In genomic region chr20:35849726-35850125, GRCh38 we compare ENCODE assay signal across 17 cellular contexts.
DNase-seq lines count a peak whose midpoint lies in the region; ATAC-seq and TF ChIP-seq lines count a peak whose summit lies in the region.
"Had no signal": no experiment of that assay in that cellular context is flagged by ENCODE, and none has a peak within 500 bp of the region (broad histone marks: within the 10 kb centered on the region; RNA-seq: fewer than 3 reads in every experiment).

No MANE protein-coding gene starts in this region.

- ATAC-seq in activated naive CD8-positive, alpha-beta T cell treated with anti-CD3 and anti-CD28 coated beads, Interleukin-2, amount 50 U/mL, for 24 hours: no peak
- ATAC-seq in activated T-cell treated with anti-CD3 and anti-CD28 coated beads, Interleukin-2, amount 50 U/mL, for 72 hours (replicated peaks in 1 of 2): no peak
- ATAC-seq: activated CD4-positive, CD25-positive, alpha-beta regulatory T cell treated with anti-CD3 and anti-CD28 coated beads, Interleukin-2, amount 50 U/mL, for 24 hours had no signal

- H3K4me1 ChIP-seq in tibial artery: peaks cover 0 to 16% (median 1%) of the 10 kb centered on the region in 4 donors
- H3K4me1 ChIP-seq: breast epithelium had no signal

- peaks cover 21% of the 10 kb centered on the region for H3K4me1 Mint-ChIP-seq in activated naive CD8-positive, alpha-beta T cell (ENCODE audit: low read depth)
- peaks cover 8% of the 10 kb centered on the region for H3K4me1 Mint-ChIP-seq in activated naive CD8-positive, alpha-beta T cell treated with anti-CD3 and anti-CD28 coated beads, Interleukin-2, amount 50 U/mL, for 24 hours
- H3K4me1 Mint-ChIP-seq in activated naive CD8-positive, alpha-beta T cell treated with anti-CD3 and anti-CD28 coated beads for 36 hours: peaks cover 20% of the 10 kb centered on the region
- peaks cover 11% of the 10 kb centered on the region for H3K4me1 Mint-ChIP-seq in activated T-cell treated with anti-CD3 and anti-CD28 coated beads, Interleukin-2, amount 50 U/mL, for 72 hours (ENCODE audit: low read depth)
- H3K4me1 Mint-ChIP-seq: neural crest cell had no signal

- no peak for DNase-seq in activated naive CD8-positive, alpha-beta T cell treated with anti-CD3 and anti-CD28 coated beads, Interleukin-2, amount 50 U/mL, for 24 hours
- no peak for DNase-seq in activated naive CD8-positive, alpha-beta T cell treated with anti-CD3 and anti-CD28 coated beads for 36 hours
- peak; percentile 73 for DNase-seq in myocyte (ENCODE audit: low read depth)
- DNase-seq in tibial artery: peak in 1 of 2 donors; percentile 23
- DNase-seq in GOT3 (lab: John Stamatoyannopoulos, UW): no peak
- no peak for DNase-seq in activated T-cell treated with anti-CD3 and anti-CD28 coated beads, Interleukin-2, amount 50 U/mL, for 72 hours
- no peak for DNase-seq in activated gamma-delta T cell (lab: John Stamatoyannopoulos, UW)
- DNase-seq: DMS79; heart right ventricle; NCI-H2081 treated with DMSO at 0.1 percent for 48 hours; NK-92 treated with Interleukin-12 subunit alpha and Interleukin-12 subunit beta, amount 100 ng/mL, for 24 hours had no signal

- TF ChIP-seq CTCF in tibial artery (IDR thresholded peaks at IDR 0.05): no peak

- intact Hi-C loops in tibial artery (cut with DNase I; ENCODE audit: low total_unique reads): no loop called here

- H3K36me3 Mint-ChIP-seq in activated naive CD8-positive, alpha-beta T cell: peaks cover 22% of the 10 kb centered on the region
- H3K36me3 Mint-ChIP-seq in activated naive CD8-positive, alpha-beta T cell treated with anti-CD3 and anti-CD28 coated beads, Interleukin-2, amount 50 U/mL, for 24 hours (ENCODE audit: low read depth): peaks cover 37% of the 10 kb centered on the region
- H3K36me3 Mint-ChIP-seq in activated naive CD8-positive, alpha-beta T cell treated with anti-CD3 and anti-CD28 coated beads for 36 hours: peaks cover 30% of the 10 kb centered on the region
- peaks cover 4 to 11% of the 10 kb centered on the region in 2 donors for H3K36me3 Mint-ChIP-seq in activated T-cell treated with anti-CD3 and anti-CD28 coated beads, Interleukin-2, amount 50 U/mL, for 72 hours (ENCODE audit: insufficient read depth in 2 of 2)

- peak overlapping the region; percentile 36 to 50 for H3K27ac ChIP-seq in tibial artery
- H3K27ac ChIP-seq: breast epithelium, epithelial cell of prostate, heart right ventricle had no signal

- H3K4me3 Mint-ChIP-seq in activated naive CD8-positive, alpha-beta T cell: no peak overlapping the region
- no peak overlapping the region for H3K4me3 Mint-ChIP-seq in activated naive CD8-positive, alpha-beta T cell treated with anti-CD3 and anti-CD28 coated beads, Interleukin-2, amount 50 U/mL, for 24 hours
- no peak overlapping the region for H3K4me3 Mint-ChIP-seq in activated naive CD8-positive, alpha-beta T cell treated with anti-CD3 and anti-CD28 coated beads for 36 hours
- H3K4me3 Mint-ChIP-seq in activated T-cell treated with anti-CD3 and anti-CD28 coated beads, Interleukin-2, amount 50 U/mL, for 72 hours: no peak overlapping the region
- H3K4me3 Mint-ChIP-seq: neural crest cell, type B pancreatic cell had no signal

- peaks cover 0 to 58% (median 22%) of the 10 kb centered on the region in 3 donors for H3K36me3 ChIP-seq in tibial artery
- H3K36me3 ChIP-seq: breast epithelium had no signal

- H3K9me3 Mint-ChIP-seq in activated naive CD8-positive, alpha-beta T cell (ENCODE audit: low read depth): no peaks in the 10 kb centered on the region
- H3K9me3 Mint-ChIP-seq in activated naive CD8-positive, alpha-beta T cell treated with anti-CD3 and anti-CD28 coated beads, Interleukin-2, amount 50 U/mL, for 24 hours: no peaks in the 10 kb centered on the region
- H3K9me3 Mint-ChIP-seq in activated naive CD8-positive, alpha-beta T cell treated with anti-CD3 and anti-CD28 coated beads for 36 hours: no peaks in the 10 kb centered on the region
- no peaks in the 10 kb centered on the region for H3K9me3 Mint-ChIP-seq in activated T-cell treated with anti-CD3 and anti-CD28 coated beads, Interleukin-2, amount 50 U/mL, for 72 hours
- H3K9me3 Mint-ChIP-seq: neural crest cell, type B pancreatic cell had no signal

- H3K27me3 Mint-ChIP-seq in activated naive CD8-positive, alpha-beta T cell: no peaks in the 10 kb centered on the region
- H3K27me3 Mint-ChIP-seq in activated naive CD8-positive, alpha-beta T cell treated with anti-CD3 and anti-CD28 coated beads, Interleukin-2, amount 50 U/mL, for 24 hours: no peaks in the 10 kb centered on the region
- H3K27me3 Mint-ChIP-seq in activated naive CD8-positive, alpha-beta T cell treated with anti-CD3 and anti-CD28 coated beads for 36 hours: no peaks in the 10 kb centered on the region
- H3K27me3 Mint-ChIP-seq in activated T-cell treated with anti-CD3 and anti-CD28 coated beads, Interleukin-2, amount 50 U/mL, for 72 hours (ENCODE audit: low read depth): no peaks in the 10 kb centered on the region
- H3K27me3 Mint-ChIP-seq: type B pancreatic cell had no signal

- no peaks in the 10 kb centered on the region for H3K9me3 ChIP-seq in tibial artery
- H3K9me3 ChIP-seq: breast epithelium, heart right ventricle had no signal

- no peak overlapping the region for H3K4me3 ChIP-seq in tibial artery
- H3K4me3 ChIP-seq: breast epithelium, heart right ventricle had no signal

- peak overlapping the region; percentile 55 for H3K27ac Mint-ChIP-seq in activated naive CD8-positive, alpha-beta T cell
- H3K27ac Mint-ChIP-seq in activated naive CD8-positive, alpha-beta T cell treated with anti-CD3 and anti-CD28 coated beads, Interleukin-2, amount 50 U/mL, for 24 hours: no peak overlapping the region
- H3K27ac Mint-ChIP-seq in activated naive CD8-positive, alpha-beta T cell treated with anti-CD3 and anti-CD28 coated beads for 36 hours: peak overlapping the region; percentile 19
- H3K27ac Mint-ChIP-seq in activated T-cell treated with anti-CD3 and anti-CD28 coated beads, Interleukin-2, amount 50 U/mL, for 72 hours: no peak overlapping the region
- H3K27ac Mint-ChIP-seq: type B pancreatic cell had no signal

- H3K27me3 ChIP-seq in tibial artery: no peaks in the 10 kb centered on the region
- H3K27me3 ChIP-seq: breast epithelium, heart right ventricle had no signal

Comparison
In these comparisons a context has a peak if more than half of its experiments do, and no peak if none do; other contexts are left out.
1. H3K27ac Mint-ChIP-seq: peak in activated naive CD8-positive, alpha-beta T cell (single experiment) and activated naive CD8-positive, alpha-beta T cell treated with anti-CD3 and anti-CD28 coated beads for 36 hours (single experiment); none in activated naive CD8-positive, alpha-beta T cell treated with anti-CD3 and anti-CD28 coated beads, Interleukin-2, amount 50 U/mL, for 24 hours (single experiment) and activated T-cell treated with anti-CD3 and anti-CD28 coated beads, Interleukin-2, amount 50 U/mL, for 72 hours (single experiment).